Comparison of ENCODE assay signal across 8 cellular contexts in genomic region chr19:9785367-9786331, GRCh38. TPM values are rescaled to one million over a fixed set of nuclear protein-coding genes. Genes with fewer than 3 reads are reported as not detected.
DNase-seq lines count a peak whose midpoint lies in the region; ATAC-seq and TF ChIP-seq lines count a peak whose summit lies in the region.

No MANE protein-coding gene starts in this region.

- intact Hi-C loops in spleen (cut with DNase I; ENCODE audit: low total_unique reads) = no loop called here

- H3K27ac ChIP-seq in spleen = peak overlapping the region; percentile 78 to 97 (median 96)

- TF ChIP-seq CTCF in spleen (IDR thresholded peaks at IDR 0.05 in 8 of 11, conservative IDR thresholded peaks at IDR 0.05 in 3 of 11) = no peak

- H3K4me3 ChIP-seq in spleen = peak overlapping the region; percentile 56 to 79 (median 63)

- H3K4me1 ChIP-seq in spleen = peaks cover 0 to 36% (median 19%) of the 10 kb centered on the region in 6 donors

- DNase-seq in SIG-M5 treated with dmso at 0.1 percent for 504 hours (lab: John Stamatoyannopoulos, UW; ENCODE audit: unreplicated experiment) = peak; percentile 72
- no peak for DNase-seq in SIG-M5 (lab: John Stamatoyannopoulos, UW)
- peak; percentile 95 for DNase-seq in NCI-H2196 treated with DMSO at 0.1 percent for 48 hours (lab: John Stamatoyannopoulos, UW; ENCODE audit: unreplicated experiment)
- DNase-seq in activated CD4-positive, CD25-positive, alpha-beta regulatory T cell (lab: John Stamatoyannopoulos, UW) = peak; percentile 92 to 97 (median 96)
- DNase-seq in central memory CD4-positive, alpha-beta T cell = peak; percentile 91
- DNase-seq in inferior parietal cortex (ENCODE audit: extremely low spot score) = peak; percentile 71
- DNase-seq in spleen = peak; percentile 98

- WGBS in spleen, 5 donors = 1 to 3% (median 2%) methylated on average over 62 to 74 of the region's 74 CpGs

- peak; percentile 36 to 79 (median 73) for TF ChIP-seq POLR2A in spleen (IDR thresholded peaks at IDR 0.05)

- ATAC-seq in HG03066 (IDR thresholded peaks at IDR 0.05; ENCODE audit: low read depth, unreplicated experiment) = peak; percentile 52

- no peaks in the 10 kb centered on the region for H3K9me3 ChIP-seq in spleen

- H3K27me3 ChIP-seq in spleen (replicated peaks in 1 of 7) = no peaks in the 10 kb centered on the region

- H3K36me3 ChIP-seq in spleen = no peaks in the 10 kb centered on the region

RNA-seq across cellular contexts. Expression of gene ZNF846, which starts 17.1 kb away (rescaled TPM):
- total RNA-seq in spleen = 10 to 100 TPM in 6 of 7 donors, 1 to 10 TPM in 1; 7.8 to 24.0 (median 17.0) TPM
- polyA plus RNA-seq in spleen = 1 to 10 TPM; 4.8 to 5.9 (median 5.5) TPM

RNA-seq across cellular contexts. Expression of gene FBXL12, which starts 33.2 kb away (rescaled TPM):
- total RNA-seq in spleen = 10 to 100 TPM; 19.8 to 31.9 (median 22.9) TPM
- 10 to 100 TPM; 14.5 to 18.1 (median 16.0) TPM for polyA plus RNA-seq in spleen

RNA-seq across cellular contexts. Expression of gene UBL5, which starts 42.1 kb away (rescaled TPM):
- total RNA-seq in spleen = 100 to 1,000 TPM; 180 to 286 (median 224) TPM
- 100 to 1,000 TPM; 615 to 778 (median 743) TPM for polyA plus RNA-seq in spleen

RNA-seq across cellular contexts. Expression of gene PIN1, which starts 49.5 kb away (rescaled TPM):
- total RNA-seq in spleen = 10 to 100 TPM; 37.7 to 53.2 (median 46.8) TPM
- polyA plus RNA-seq in spleen = 10 to 100 TPM; 60.8 to 86.1 (median 77.7) TPM
